Comparison of ENCODE assay signal across 8 cellular contexts in genomic region chr1:86380257-86380861, GRCh38. TPM values are rescaled to one million over a fixed set of nuclear protein-coding genes. Genes with fewer than 3 reads are reported as not detected.
DNase-seq lines count a peak whose midpoint lies in the region; ATAC-seq, FAIRE-seq and TF ChIP-seq lines count a peak whose summit lies in the region.

No MANE protein-coding gene starts in this region.

- DNase-seq in DMS 273 treated with DMSO at 0.1 percent for 48 hours (lab: John Stamatoyannopoulos, UW) = peak; percentile 29
- DNase-seq in NCI-H526 (lab: John Stamatoyannopoulos, UW) = peak; percentile 36 to 61
- DNase-seq in GM12878 (ENCODE audit: low read depth, low spot score) = peak; percentile 45
- DNase-seq in iPS DF 6.9 (ENCODE audit: low read depth, low spot score) = peak; percentile 16
- no peak for DNase-seq in spleen

- H3K36me3 ChIP-seq in GM12878 (ENCODE audit: control insufficient read depth in 2 of 2, insufficient read depth in 2 of 2, low read length in 1 of 2) (no peaks in the 10 kb centered on the region; a peak in 1 of 4 replicates), iPS DF 6.9 (ENCODE audit: control insufficient read depth, insufficient read depth, low read length) (no peaks in the 10 kb centered on the region), spleen (peaks cover 0 to 38% (median 12%) of the 10 kb centered on the region in 6 donors)

- peak; percentile 72 for ATAC-seq in GM21360 (IDR thresholded peaks at IDR 0.05; ENCODE audit: unreplicated experiment)
- ATAC-seq in HG03571 (IDR thresholded peaks at IDR 0.05; ENCODE audit: unreplicated experiment) = peak; percentile 64
- ATAC-seq in GM12878 = peak; percentile 78
- ATAC-seq in GM19397 (IDR thresholded peaks at IDR 0.05; ENCODE audit: unreplicated experiment) = no peak

- H3K27me3 ChIP-seq in GM12878 (replicated peaks in 1 of 2; ENCODE audit: control insufficient read depth in 2 of 2, insufficient read depth in 2 of 2, low read length in 1 of 2) (no peaks in the 10 kb centered on the region), iPS DF 6.9 (ENCODE audit: control insufficient read depth, insufficient read depth, low read length) (no peaks in the 10 kb centered on the region), spleen (replicated peaks in 1 of 7) (no peaks in the 10 kb centered on the region)

- TF ChIP-seq EP300 in GM12878 (IDR thresholded peaks at IDR 0.05; ENCODE audit: borderline replicate concordance in 1 of 2, control insufficient read depth in 1 of 2, low read depth in 2 of 2, low read length in 2 of 2) = no peak

- in situ Hi-C loops in GM12878 (cut with MboI) = loop anchor here (5.0 to 25.0 kb wide), 3 partner anchors 122 to 707 kb away; partner anchors contain the start of gene SH3GLB1

- 0 out of 2 replicates have a peak overlapping the region, but pooled peaks have one; percentile 30 for H3K4me2 ChIP-seq in GM12878 (ENCODE audit: control insufficient read depth, insufficient read depth)

- H3K4me1 ChIP-seq in GM12878 (ENCODE audit: control insufficient read depth, insufficient read depth, low read length) (no peaks in the 10 kb centered on the region), iPS DF 6.9 (ENCODE audit: control insufficient read depth, insufficient read depth, low read length) (no peaks in the 10 kb centered on the region), spleen (peaks cover 4 to 55% (median 22%) of the 10 kb centered on the region in 6 donors)

- no peak overlapping the region for H3K9ac ChIP-seq in GM12878 (ENCODE audit: control insufficient read depth, insufficient read depth, low read length)

- CTCF ChIA-PET in GM12878 (lab: Yijun Ruan, JAX) = interaction anchor here (0.6 to 3.3 kb wide), 39 partner anchors 10 to 704 kb away, joined by 3 to 64 read pairs (median 4); partner anchors contain the start of genes ODF2L and SH3GLB1

- TF ChIP-seq POLR2A in GM12878 (IDR thresholded peaks at IDR 0.05; ENCODE audit: low read depth, low read length) = no peak
- no peak for TF ChIP-seq POLR2A in spleen (IDR thresholded peaks at IDR 0.05)

- TF ChIP-seq CTCF in GM12878 (IDR thresholded peaks at IDR 0.05 in 2 of 3, conservative IDR thresholded peaks at IDR 0.05 in 1 of 3; ENCODE audit: control insufficient read depth in 2 of 3, extremely low read depth in 1 of 3, insufficient read depth in 1 of 3, low read depth in 3 of 3, low read length in 3 of 3) (peak; percentile 64 to 84 (median 66); a peak in 5 of 6 replicates), spleen (IDR thresholded peaks at IDR 0.05 in 8 of 11, conservative IDR thresholded peaks at IDR 0.05 in 3 of 11) (peak; percentile 72 to 90 (median 87))

- TF ChIP-seq RAD21 in GM12878 (IDR thresholded peaks at IDR 0.05; ENCODE audit: insufficient read depth, low read depth, low read length) = peak; percentile 86

- H3K27ac ChIP-seq in GM12878 (ENCODE audit: control insufficient read depth, insufficient read depth) = 0 out of 2 replicates have a peak overlapping the region, but pooled peaks have one; percentile 6
- H3K27ac ChIP-seq in iPS DF 6.9 (ENCODE audit: low read length) = no peak overlapping the region
- peak overlapping the region in 1 of 8 donors; percentile 65 for H3K27ac ChIP-seq in spleen

- intact Hi-C loops in GM12878 (cut with micrococcal nuclease; ENCODE audit: unreplicated experiment) (loop anchor here (1.0 to 10.0 kb wide), 7 partner anchors 94 to 944 kb away; partner anchors contain the start of gene LMO4), spleen (cut with DNase I; ENCODE audit: low total_unique reads) (no loop called here)

- no peak overlapping the region; the same call in 1 of the 2 replicates for H2AFZ ChIP-seq in GM12878 (ENCODE audit: control insufficient read depth, low read depth, low read length)

- SMC1A ChIA-PET in GM12878 (lab: Charles Lee; ENCODE audit: uncharacterized antibody, unreplicated experiment) = interaction anchor here (0.7 to 2.2 kb wide), 24 partner anchors 9 to 709 kb away, joined by 3 to 16 read pairs (median 4); partner anchors contain the start of gene CLCA2

- H3K9me3 ChIP-seq in GM12878 (replicated peaks; ENCODE audit: control insufficient read depth, insufficient read depth, low read length) (peaks cover 18% of the 10 kb centered on the region; the same call in 2 of the 3 replicates), iPS DF 6.9 (ENCODE audit: control insufficient read depth, insufficient read depth, low read length) (no peaks in the 10 kb centered on the region), spleen (peaks cover 0 to 15% (median 10%) of the 10 kb centered on the region in 8 donors)

- no TSS peak for BruUV-seq in GM12878 (replicated peaks; lab: Mats Ljungman, UMichigan)

- RAD21 ChIA-PET in GM12878 (lab: Charles Lee; ENCODE audit: unreplicated experiment) = interaction anchor here (0.6 to 1.7 kb wide), 14 partner anchors 9 to 1562 kb away, joined by 3 to 9 read pairs (median 4); partner anchors contain the start of genes ODF2L and SH3GLB1

- no peaks in the 10 kb centered on the region; the same call in 1 of the 2 replicates for H3K79me2 ChIP-seq in GM12878 (ENCODE audit: control insufficient read depth, insufficient read depth, low read length)

- FAIRE-seq in GM12878 (lab: Jason Lieb, UNC) = no peak

- H3K4me3 ChIP-seq in GM12878 (0 out of 2 replicates have a peak overlapping the region, but pooled peaks have one; percentile 3), iPS DF 6.9 (ENCODE audit: low read length) (no peak overlapping the region), spleen (peak overlapping the region in 4 of 8 donors; percentile 1 to 32 (median 8))

- WGBS in GM12878 (ENCODE audit: insufficient coverage, insufficient replicate concordance, low lambda C conversion rate, missing lambda C conversion rate) = 0% methylated on average over 4 of the region's 4 CpGs
- WGBS in iPS DF 6.9 (ENCODE audit: insufficient coverage, insufficient read length) = no CpG with 5 or more reads among the region's 4 CpGs
- 7 to 13% (median 10%) methylated on average over 4 of the region's 4 CpGs for WGBS in spleen, 5 donors

- POLR2A ChIA-PET in GM12878 (lab: Charles Lee) = no interaction called here

- H4K20me1 ChIP-seq in GM12878 (ENCODE audit: control insufficient read depth, insufficient read depth) = no peaks in the 10 kb centered on the region

TF ChIP-seq in GM12878, 131 proteins besides CTCF, POLR2A, EP300 and RAD21 (continues in another document):
- 0 out of 2 replicates have a peak, but pooled peaks have one; percentile 10 for TF ChIP-seq MEF2A (IDR thresholded peaks at IDR 0.05; ENCODE audit: insufficient read depth, low read depth, low read length)

RNA-seq across cellular contexts. Expression of gene ODF2L, which starts 15.8 kb away (rescaled TPM):
- total RNA-seq in GM12878 (2013; cell fraction: nucleolus; rRNA removed) = 136 and 141 TPM in 2 replicates
- total RNA-seq in GM12878 (2014; rRNA removed) (12.2 and 19.9 TPM in 2 replicates), GM12878 (2014; rRNA removed; fragmentation: Illumina TruSeq; extraction: Trizol) (29.5 and 31.2 TPM in 2 replicates), GM12878 (2021) (16.6 and 17.1 TPM in 2 replicates), spleen (100 to 1,000 TPM in 1 of 7 donors, 10 to 100 TPM in 6; 57.3 to 132 (median 87.5) TPM)
- 7.3 TPM for polyA plus RNA-seq in GM12878 (2011; ENCODE audit: low read depth)
- polyA plus RNA-seq in GM12878 (2011; rRNA removed) (10.4 and 25.3 TPM in 2 replicates), GM12878 (2014; fragmentation: Illumina TruSeq; extraction: Trizol) (22.8 and 41.0 TPM in 2 replicates), GM12878 (2014; fragmentation: Nextera tagmentation; extraction: Ambion mirVana) (10 to 100 TPM; 20.0 to 25.9 TPM), GM12878 (2014; rRNA removed) (13.5 and 13.6 TPM in 2 replicates), GM12878 (2016; fragmentation: Nextera tagmentation; extraction: Ambion mirVana) (10 to 100 TPM; 13.7 to 20.1 TPM), spleen (100 to 1,000 TPM in 2 of 3 donors, 10 to 100 TPM in 1; 39.1 to 123 (median 114) TPM)
- 2.0 and 2.6 TPM in 2 replicates for polyA plus RNA-seq in GM12878 (2011; cell fraction: cytosol; rRNA removed)
- 16.3 and 18.9 TPM in 2 replicates for polyA plus RNA-seq in GM12878 (2011; cell fraction: nucleus; rRNA removed)
- polyA plus RNA-seq in GM12878 (2012) = 9.1 and 14.1 TPM in 2 replicates
- 3.9 and 4.6 TPM in 2 replicates for polyA minus RNA-seq in GM12878 (2011; rRNA and poly(A)+ RNA removed)
- 3.2 and 3.6 TPM in 2 replicates for polyA minus RNA-seq in GM12878 (2011; cell fraction: cytosol; rRNA and poly(A)+ RNA removed)
- polyA minus RNA-seq in GM12878 (2011; cell fraction: nucleus; rRNA and poly(A)+ RNA removed) = 13.4 and 18.5 TPM in 2 replicates

RNA-seq across cellular contexts. Expression of gene CLCA2, which starts 43.6 kb away (rescaled TPM):
- not detected in 2 replicates for total RNA-seq in GM12878 (2013; cell fraction: nucleolus; rRNA removed)
- total RNA-seq in GM12878 (2014; rRNA removed) (not detected in 2 replicates), GM12878 (2014; rRNA removed; fragmentation: Illumina TruSeq; extraction: Trizol) (0.05 TPM in 1 of 2 replicates, not detected in the other), GM12878 (2021) (not detected in 2 replicates), spleen (not detected)
- polyA plus RNA-seq in GM12878 (2011; ENCODE audit: low read depth) = not detected
- polyA plus RNA-seq in GM12878 (2011; rRNA removed) (0.15 TPM in 1 of 2 replicates, not detected in the other), GM12878 (2014; fragmentation: Illumina TruSeq; extraction: Trizol) (0.01 TPM in 1 of 2 replicates, not detected in the other), GM12878 (2014; fragmentation: Nextera tagmentation; extraction: Ambion mirVana) (under 1 TPM in 1 of 2 experiments, not detected in 1; 0.02 TPM), GM12878 (2014; rRNA removed) (not detected in 2 replicates), GM12878 (2016; fragmentation: Nextera tagmentation; extraction: Ambion mirVana) (under 1 TPM in 1 of 2 experiments, not detected in 1; 0.20 TPM), spleen (under 1 TPM in 2 of 3 donors, not detected in 1; 0.02 to 0.06 TPM)
- polyA plus RNA-seq in GM12878 (2011; cell fraction: cytosol; rRNA removed) = not detected in 2 replicates
- not detected in 2 replicates for polyA plus RNA-seq in GM12878 (2011; cell fraction: nucleus; rRNA removed)
- polyA plus RNA-seq in GM12878 (2012) = not detected in 2 replicates
- polyA minus RNA-seq in GM12878 (2011; rRNA and poly(A)+ RNA removed) = not detected in 2 replicates
- not detected in 2 replicates for polyA minus RNA-seq in GM12878 (2011; cell fraction: cytosol; rRNA and poly(A)+ RNA removed)
- polyA minus RNA-seq in GM12878 (2011; cell fraction: nucleus; rRNA and poly(A)+ RNA removed) = not detected in 2 replicates
